ENCODE assay signal across 2 cellular contexts in genomic region chr19:40247735-40248262, GRCh38.
TF ChIP-seq lines count a peak whose summit lies in the region.

No MANE protein-coding gene starts in this region.

TF ChIP-seq in HEK293, 187 proteins besides CTCF, POLR2A, EP300 and RAD21 (continued from another document):
- TF ChIP-seq TSHZ1 (tag by site-specific recombination; IDR thresholded peaks at IDR 0.05; ENCODE audit: borderline replicate concordance) (no peak), ZNF521 (tag by site-specific recombination; IDR thresholded peaks at IDR 0.05) (no peak), BCL11B (tag by site-specific recombination; IDR thresholded peaks at IDR 0.05; ENCODE audit: low read depth) (no peak), ZNF514 (tag by site-specific recombination; IDR thresholded peaks at IDR 0.05) (no peak), GLIS2 (tag by site-specific recombination; IDR thresholded peaks at IDR 0.05) (0 out of 2 replicates have a peak, but pooled peaks have one; percentile 18), HIC1 (tag by site-specific recombination; IDR thresholded peaks at IDR 0.05) (peak; percentile 58; the same call in 1 of the 2 replicates), KLF9 (tag by site-specific recombination; IDR thresholded peaks at IDR 0.05; ENCODE audit: low read depth) (no peak), ZNF398 (tag by site-specific recombination; IDR thresholded peaks at IDR 0.05) (no peak)

TF ChIP-seq in WTC11, 78 proteins besides CTCF, POLR2A, EP300 and RAD21 (continued from another document):
- TF ChIP-seq NR2C2 (CRISPR knock-in tag; IDR thresholded peaks at IDR 0.05) (no peak), CDX4 (CRISPR knock-in tag; IDR thresholded peaks at IDR 0.05; ENCODE audit: borderline replicate concordance) (no peak), RORB (CRISPR knock-in tag; IDR thresholded peaks at IDR 0.05) (no peak), TCF7 (CRISPR knock-in tag; IDR thresholded peaks at IDR 0.05; ENCODE audit: low read depth) (no peak), ERG (CRISPR knock-in tag; IDR thresholded peaks at IDR 0.05) (no peak), ZNF317 (CRISPR knock-in tag; IDR thresholded peaks at IDR 0.05; ENCODE audit: borderline replicate concordance, low read depth) (no peak), E2F5 (CRISPR knock-in tag; IDR thresholded peaks at IDR 0.05) (no peak), ZNF232 (CRISPR knock-in tag; IDR thresholded peaks at IDR 0.05) (no peak), ZBTB21 (CRISPR knock-in tag; IDR thresholded peaks at IDR 0.05; ENCODE audit: borderline replicate concordance) (no peak), FOXP4 (CRISPR knock-in tag; IDR thresholded peaks at IDR 0.05) (no peak), MXD4 (CRISPR knock-in tag; IDR thresholded peaks at IDR 0.05; ENCODE audit: borderline replicate concordance) (no peak)
